ENCODE assay signal across 14 cellular contexts in the genomic region with DNA sequence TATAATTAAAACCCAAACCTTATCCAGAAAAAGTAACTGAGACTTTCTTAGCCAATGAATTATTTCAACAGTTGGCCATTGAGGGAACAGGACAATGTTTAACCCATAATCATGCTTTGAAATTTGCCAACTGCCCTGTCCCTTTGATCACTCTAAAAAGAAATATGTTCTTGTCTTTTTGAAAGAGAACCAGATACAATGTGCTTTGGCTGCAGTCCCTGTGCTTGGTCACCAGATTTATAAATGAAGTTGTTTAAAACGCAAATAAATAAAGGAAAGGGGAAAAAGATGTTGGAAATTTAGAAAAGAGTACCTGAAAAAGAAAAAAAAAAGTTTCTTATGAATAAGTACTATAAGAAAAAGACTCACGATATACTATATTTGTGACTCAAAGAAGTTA.
DNase-seq lines count a peak whose midpoint lies in the region; ATAC-seq and TF ChIP-seq lines count a peak whose summit lies in the region.
"Had no signal": no experiment of that assay in that cellular context is flagged by ENCODE, and none has a peak within 500 bp of the region (broad histone marks: within the 10 kb centered on the region; RNA-seq: fewer than 3 reads in every experiment).

No MANE protein-coding gene starts in this region.

- no peak for DNase-seq in cardiac muscle cell (ENCODE audit: low read depth in 1 of 2, low spot score in 1 of 2)
- no peak for DNase-seq in Right ventricle myocardium superior
- peak; percentile 40 for DNase-seq in globus pallidus (ENCODE audit: low spot score)
- no peak for DNase-seq in uterus
- no peak for DNase-seq in hepatocyte (ENCODE audit: low spot score)
- no peak for DNase-seq in activated naive CD4-positive, alpha-beta T cell treated with anti-CD3 and anti-CD28 coated beads, Interleukin-2, amount 50 U/mL, for 72 hours (ENCODE audit: low spot score in 2 of 2)
- DNase-seq: CD8-positive, alpha-beta T cell; COR-L47; GDM1 had no signal

- no peaks in the 10 kb centered on the region for H3K36me3 Mint-ChIP-seq in activated naive CD4-positive, alpha-beta T cell treated with anti-CD3 and anti-CD28 coated beads, Interleukin-2, amount 50 U/mL, for 72 hours
- H3K36me3 Mint-ChIP-seq: CD14-positive monocyte; CD8-positive, alpha-beta T cell had no signal

- H3K9me2 ChIP-seq in hepatocyte (replicated peaks; ENCODE audit: insufficient read depth) = no peaks in the 10 kb centered on the region

- 86% methylated on average over 2 of the region's 2 CpGs for WGBS in hepatocyte (ENCODE audit: low lambda C conversion rate, missing lambda C conversion rate)

- H3K36me3 ChIP-seq in cardiac muscle cell (no peaks in the 10 kb centered on the region), muscle layer of duodenum (ENCODE audit: control insufficient read depth in 1 of 2, insufficient read depth in 2 of 2, low read length in 2 of 2) (no peaks in the 10 kb centered on the region), uterus (no peaks in the 10 kb centered on the region), hepatocyte (replicated peaks; ENCODE audit: insufficient read depth, low read depth) (no peaks in the 10 kb centered on the region)
- H3K36me3 ChIP-seq: HAP-1 had no signal

- ATAC-seq in Right ventricle myocardium superior (ENCODE audit: poor library complexity) (no peak), GM19023 (IDR thresholded peaks at IDR 0.05; ENCODE audit: unreplicated experiment) (no peak)
- ATAC-seq in activated naive CD4-positive, alpha-beta T cell treated with anti-CD3 and anti-CD28 coated beads, Interleukin-2, amount 50 U/mL, for 72 hours = no peak
- ATAC-seq: CD8-positive, alpha-beta T cell had no signal

- H3K27me3 ChIP-seq in cardiac muscle cell (no peaks in the 10 kb centered on the region), muscle layer of duodenum (ENCODE audit: low read depth, low read length) (no peaks in the 10 kb centered on the region), uterus (no peaks in the 10 kb centered on the region), hepatocyte (no peaks in the 10 kb centered on the region)

- TF ChIP-seq CTCF in cardiac muscle cell (IDR thresholded peaks at IDR 0.05; ENCODE audit: low read depth, low read length) (no peak), uterus (IDR thresholded peaks at IDR 0.05) (no peak), hepatocyte (IDR thresholded peaks at IDR 0.05; ENCODE audit: poor library complexity) (no peak)

- no peaks in the 10 kb centered on the region for H4K20me1 ChIP-seq in hepatocyte (ENCODE audit: insufficient read depth, poor library complexity, severe bottlenecking)

- intact Hi-C loops in Right ventricle myocardium superior (cut with DNase I) (no loop called here), uterus (cut with DNase I; ENCODE audit: low total_unique reads) (no loop called here)

- no peak overlapping the region for H3K4me2 ChIP-seq in hepatocyte

- H2AFZ ChIP-seq in hepatocyte = no peak overlapping the region

- no peaks in the 10 kb centered on the region for H3K79me2 ChIP-seq in hepatocyte

- H3K27ac ChIP-seq in cardiac muscle cell (peak overlapping the region; percentile 48), muscle layer of duodenum (ENCODE audit: low read length) (peak overlapping the region; percentile 5), uterus (peak overlapping the region; percentile 52 to 58), hepatocyte (no peak overlapping the region)
- H3K27ac ChIP-seq: 22Rv1 had no signal

- H3K9me3 Mint-ChIP-seq in activated naive CD4-positive, alpha-beta T cell treated with anti-CD3 and anti-CD28 coated beads, Interleukin-2, amount 50 U/mL, for 72 hours = peaks cover 10 to 24% of the 10 kb centered on the region in 2 donors

- no peak for TF ChIP-seq POLR2A in uterus (IDR thresholded peaks at IDR 0.05)

- H3K27ac Mint-ChIP-seq in activated naive CD4-positive, alpha-beta T cell treated with anti-CD3 and anti-CD28 coated beads, Interleukin-2, amount 50 U/mL, for 72 hours = no peak overlapping the region
- H3K27ac Mint-ChIP-seq: CD14-positive monocyte; CD8-positive, alpha-beta T cell had no signal

- H3K4me1 ChIP-seq in cardiac muscle cell (ENCODE audit: low read depth) = peaks cover 24% of the 10 kb centered on the region
- peaks cover 0 to 13% of the 10 kb centered on the region in 2 donors for H3K4me1 ChIP-seq in muscle layer of duodenum (ENCODE audit: control insufficient read depth in 1 of 2, insufficient read depth in 2 of 2, low read length in 2 of 2)
- peaks cover 0 to 4% of the 10 kb centered on the region in 2 donors for H3K4me1 ChIP-seq in uterus
- H3K4me1 ChIP-seq in hepatocyte (ENCODE audit: insufficient read depth) = peaks cover 12% of the 10 kb centered on the region

- H3K4me3 ChIP-seq in cardiac muscle cell (no peak overlapping the region), muscle layer of duodenum (ENCODE audit: low read depth in 1 of 2, low read length in 2 of 2) (no peak overlapping the region), uterus (no peak overlapping the region), hepatocyte (no peak overlapping the region)
- H3K4me3 ChIP-seq: HAP-1 had no signal

- H3K9me3 ChIP-seq in cardiac muscle cell (ENCODE audit: low read depth) (no peaks in the 10 kb centered on the region), muscle layer of duodenum (ENCODE audit: control insufficient read depth in 1 of 2, low read length in 2 of 2) (no peaks in the 10 kb centered on the region), uterus (no peaks in the 10 kb centered on the region), hepatocyte (ENCODE audit: low read depth) (no peaks in the 10 kb centered on the region)
- H3K9me3 ChIP-seq: HAP-1 had no signal
